24 cellular contexts compared by ENCODE assay signal in the genomic region with DNA sequence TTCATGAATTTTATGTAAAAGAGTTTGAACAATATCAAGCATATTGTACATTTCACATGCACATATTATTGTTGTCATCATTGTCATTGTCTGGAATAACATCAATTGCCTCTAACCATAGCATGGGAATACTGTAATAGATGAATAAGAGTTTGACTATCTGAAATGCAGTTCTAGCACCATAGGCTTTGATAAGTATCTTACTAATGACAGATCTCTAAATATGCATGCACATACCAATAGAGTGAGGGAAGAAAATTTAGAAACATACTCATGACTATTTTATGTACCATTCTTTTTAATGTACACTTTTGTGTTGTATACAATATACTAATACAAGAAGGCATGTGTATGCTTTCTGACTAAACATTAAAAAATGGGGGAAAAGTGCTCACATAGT.
"Had no signal": no experiment of that assay in that cellular context is flagged by ENCODE, and none has a peak within 500 bp of the region (broad histone marks: within the 10 kb centered on the region; RNA-seq: fewer than 3 reads in every experiment).

No MANE protein-coding gene starts in this region.

- H3K4me2 ChIP-seq: smooth muscle cell had no signal

- ATAC-seq: activated T-cell treated with anti-CD3 and anti-CD28 coated beads, Interleukin-2, amount 50 U/mL, for 4 hours; body of pancreas; effector memory CD8-positive, alpha-beta T cell; sciatic nerve; stimulated activated naive B cell treated with anti-CD40 and anti-IgM and Interleukin-4, amounts not matched to agents 10 μg/mL and 1 μg/mL and 100 μg/mL, for 72 hours; T-helper 17 cell had no signal

- H3K9me3 ChIP-seq: body of pancreas, esophagus muscularis mucosa had no signal

- H3K27ac Mint-ChIP-seq: activated naive CD8-positive, alpha-beta T cell treated with anti-CD3 and anti-CD28 coated beads for 36 hours; activated T-helper 2 cell treated with anti-CD3 and anti-CD28 coated beads, Interferon-gamma antibody, Interleukin-2, Interleukin-4, amounts not matched to agents 10 μg/mL and 5 μg/mL and 100 μg/mL, durations not matched to agents 14 hours and 24 hours and 36 hours; effector memory CD8-positive, alpha-beta T cell; memory B cell; nephron progenitor cell; stimulated activated naive B cell treated with anti-CD40 and anti-IgM and Interleukin-4, amounts not matched to agents 10 μg/mL and 1 μg/mL and 100 μg/mL, for 72 hours; T-helper 17 cell; type B pancreatic cell had no signal

- H3K27me3 Mint-ChIP-seq: activated naive CD8-positive, alpha-beta T cell treated with anti-CD3 and anti-CD28 coated beads for 36 hours; effector memory CD8-positive, alpha-beta T cell; memory B cell; stimulated activated naive B cell treated with anti-CD40 and anti-IgM and Interleukin-4, amounts not matched to agents 10 μg/mL and 1 μg/mL and 100 μg/mL, for 72 hours; T-helper 17 cell; type B pancreatic cell had no signal

- H3K9me3 Mint-ChIP-seq: activated T-helper 2 cell treated with anti-CD3 and anti-CD28 coated beads, Interferon-gamma antibody, Interleukin-2, Interleukin-4, amounts not matched to agents 10 μg/mL and 5 μg/mL and 100 μg/mL, durations not matched to agents 14 hours and 24 hours and 36 hours; type B pancreatic cell had no signal

- H3K4me3 ChIP-seq: body of pancreas, esophagus muscularis mucosa, smooth muscle cell had no signal

- H3K4me3 Mint-ChIP-seq: activated naive CD8-positive, alpha-beta T cell treated with anti-CD3 and anti-CD28 coated beads for 36 hours; activated T-cell treated with anti-CD3 and anti-CD28 coated beads, Interleukin-2, amount 50 U/mL, for 4 hours; effector memory CD8-positive, alpha-beta T cell; memory B cell; nephron progenitor cell; stimulated activated naive B cell treated with anti-CD40 and anti-IgM and Interleukin-4, amounts not matched to agents 10 μg/mL and 1 μg/mL and 100 μg/mL, for 72 hours; T-helper 17 cell; type B pancreatic cell had no signal

- DNase-seq: activated CD4-positive, alpha-beta T cell treated with anti-CD3 and anti-CD28 coated beads for 4 hours; activated CD4-positive, alpha-beta T cell treated with anti-CD3 and anti-CD28 coated beads, Interleukin-2, amount 50 U/mL, for 48 hours; activated CD4-positive, CD25-positive, alpha-beta regulatory T cell; activated CD8-positive, alpha-beta memory T cell treated with anti-CD3 and anti-CD28 coated beads, Interleukin-2, amount 50 U/mL, for 48 hours; activated naive CD4-positive, alpha-beta T cell treated with Interleukin-2 at 50 U/mL for 16 hours; activated naive CD8-positive, alpha-beta T cell treated with anti-CD3 and anti-CD28 coated beads for 36 hours; activated T-cell treated with anti-CD3 and anti-CD28 coated beads, Interleukin-2, amount 50 U/mL, for 4 hours; amniotic stem cell; body of pancreas; caudate nucleus; effector memory CD8-positive, alpha-beta T cell; glutamatergic neuron; hippocampal formation; nephron progenitor cell; stimulated activated CD4-positive, alpha-beta T cell treated with anti-CD3 and anti-CD28 coated beads, Interleukin-2, amount 100 ng/mL, for 48 hours; stimulated activated CD8-positive, alpha-beta memory T cell treated with anti-CD3 and anti-CD28 coated beads, Interleukin-4, amount 100 ng/mL, for 48 hours; stimulated activated naive B cell treated with anti-CD40 and anti-IgM and Interleukin-4, amounts not matched to agents 10 μg/mL and 1 μg/mL and 100 μg/mL, for 72 hours; T-helper 17 cell had no signal

- H3K4me1 ChIP-seq: body of pancreas had no signal

- H3K27me3 ChIP-seq: body of pancreas, esophagus muscularis mucosa had no signal

- H3K4me1 Mint-ChIP-seq: activated naive CD8-positive, alpha-beta T cell treated with anti-CD3 and anti-CD28 coated beads for 36 hours; memory B cell; T-helper 17 cell had no signal

- H3K36me3 ChIP-seq: esophagus muscularis mucosa had no signal

- H3K27ac ChIP-seq: body of pancreas had no signal
